ENCODE assay signal across 21 cellular contexts in genomic region chr5:127997131-127997775, GRCh38.
DNase-seq lines count a peak whose midpoint lies in the region; ATAC-seq and TF ChIP-seq lines count a peak whose summit lies in the region.
"Had no signal": no experiment of that assay in that cellular context is flagged by ENCODE, and none has a peak within 500 bp of the region (broad histone marks: within the 10 kb centered on the region; RNA-seq: fewer than 3 reads in every experiment).

No MANE protein-coding gene starts in this region.

- no peaks in the 10 kb centered on the region for H3K36me3 ChIP-seq in right atrium auricular region
- no peaks in the 10 kb centered on the region for H3K36me3 ChIP-seq in body of pancreas (replicated peaks in 1 of 2; ENCODE audit: insufficient read depth in 1 of 2, low read depth in 2 of 2)
- H3K36me3 ChIP-seq in thyroid gland = no peaks in the 10 kb centered on the region
- H3K36me3 ChIP-seq: HAP-1 had no signal

- H3K27me3 ChIP-seq in right atrium auricular region (no peaks in the 10 kb centered on the region), body of pancreas (no peaks in the 10 kb centered on the region), thyroid gland (no peaks in the 10 kb centered on the region)

- DNase-seq in Right ventricle myocardium inferior (ENCODE audit: missing footprints) (no peak), right atrium auricular region (ENCODE audit: low spot score) (no peak), body of pancreas (no peak), iris pigment epithelial cell (ENCODE audit: low read depth) (peak; percentile 13), thyroid gland (peak; percentile 26 to 44), hepatic stellate cell (ENCODE audit: low spot score) (no peak), COLO829 (ENCODE audit: low spot score) (no peak)
- DNase-seq: activated CD4-positive, alpha-beta T cell treated with anti-CD3 and anti-CD28 coated beads, Interleukin-2, amount 50 U/mL, for 1 hour; activated CD8-positive, alpha-beta memory T cell treated with anti-CD3 and anti-CD28 coated beads, Interleukin-2, amount 50 U/mL, for 4 hours; activated gamma-delta T cell; amniotic stem cell; MM.1S; naive thymus-derived CD8-positive, alpha-beta T cell; NCI-H1930; NCI-H524 treated with DMSO at 0.1 percent for 48 hours; stimulated activated CD4-positive, alpha-beta T cell treated with anti-CD3 and anti-CD28 coated beads, Interleukin-4, amount 100 ng/mL, for 24 hours had no signal

- H3K4me1 ChIP-seq in right atrium auricular region = peaks cover 0 to 8% of the 10 kb centered on the region in 2 donors
- no peaks in the 10 kb centered on the region for H3K4me1 ChIP-seq in body of pancreas
- H3K4me1 ChIP-seq in thyroid gland = peaks cover 8 to 16% of the 10 kb centered on the region in 2 donors
- H3K4me1 ChIP-seq: HAP-1, parathyroid adenoma had no signal

- no peak for TF ChIP-seq POLR2A in body of pancreas (IDR thresholded peaks at IDR 0.05)
- TF ChIP-seq POLR2A in thyroid gland (IDR thresholded peaks at IDR 0.05) = no peak

- intact Hi-C loops in Right ventricle myocardium inferior (cut with DNase I) = no loop called here
- intact Hi-C loops in body of pancreas (cut with DNase I) = no loop called here
- intact Hi-C loops in thyroid gland (cut with DNase I) = no loop called here

- peak; percentile 42 for ATAC-seq in Right ventricle myocardium inferior
- ATAC-seq in body of pancreas = peak; percentile 35
- no peak for ATAC-seq in GM18909 (IDR thresholded peaks at IDR 0.05; ENCODE audit: poor library complexity, unreplicated experiment)
- ATAC-seq: naive thymus-derived CD8-positive, alpha-beta T cell had no signal

- H3K27ac ChIP-seq in right atrium auricular region (no peak overlapping the region), body of pancreas (no peak overlapping the region), thyroid gland (peak overlapping the region in 2 of 3 donors; percentile 28 to 63)
- H3K27ac ChIP-seq: HL-60, parathyroid adenoma, VCaP had no signal

- TF ChIP-seq CTCF in right atrium auricular region (IDR thresholded peaks at IDR 0.05) (no peak), body of pancreas (IDR thresholded peaks at IDR 0.05) (no peak), thyroid gland (IDR thresholded peaks at IDR 0.05) (no peak)

- H3K9me3 ChIP-seq in right atrium auricular region (no peaks in the 10 kb centered on the region), body of pancreas (no peaks in the 10 kb centered on the region), thyroid gland (no peaks in the 10 kb centered on the region)
- H3K9me3 ChIP-seq: HAP-1 had no signal

- 38 to 66% methylated on average over 5 of the region's 5 CpGs for WGBS in body of pancreas, 2 donors
- WGBS in thyroid gland, 2 donors = 23 to 33% methylated on average over 5 of the region's 5 CpGs

- H3K4me3 ChIP-seq in right atrium auricular region (no peak overlapping the region), body of pancreas (no peak overlapping the region), thyroid gland (replicated peaks in 1 of 3) (no peak overlapping the region)
- H3K4me3 ChIP-seq: HAP-1 had no signal

Comparison
In these comparisons a context has a peak if more than half of its experiments do, and no peak if none do; other contexts are left out.
1. DNase-seq: peak in iris pigment epithelial cell (single experiment) and thyroid gland (2 of 2); none in Right ventricle myocardium inferior (single experiment), right atrium auricular region (single experiment), body of pancreas (0 of 4), hepatic stellate cell (single experiment) and COLO829 (single experiment).
2. H3K27ac ChIP-seq: peak in thyroid gland (2 of 3); none in right atrium auricular region (0 of 2) and body of pancreas (0 of 4).